ENCODE assay signal across 25 cellular contexts in genomic region chr15:83658406-83658805, GRCh38. TPM values are rescaled to one million over a fixed set of nuclear protein-coding genes. Genes with fewer than 3 reads are reported as not detected.
DNase-seq lines count a peak whose midpoint lies in the region; ATAC-seq and TF ChIP-seq lines count a peak whose summit lies in the region.
"Had no signal": no experiment of that assay in that cellular context is flagged by ENCODE, and none has a peak within 500 bp of the region (broad histone marks: within the 10 kb centered on the region; RNA-seq: fewer than 3 reads in every experiment).

No MANE protein-coding gene starts in this region.

- peaks cover 37% of the 10 kb centered on the region for H3K4me1 ChIP-seq in muscle layer of colon (ENCODE audit: insufficient read depth, low read length)
- H3K4me1 ChIP-seq in stomach: peaks cover 11 to 52% (median 42%) of the 10 kb centered on the region in 4 donors

- WGBS in stomach, 5 donors: 56 to 76% (median 67%) methylated on average over 3 of the region's 3 CpGs

- H3K27ac Mint-ChIP-seq in activated T-cell treated with anti-CD3 and anti-CD28 coated beads, Interleukin-2, amount 50 U/mL, for 72 hours: no peak overlapping the region
- H3K27ac Mint-ChIP-seq: activated CD4-positive, alpha-beta memory T cell treated with anti-CD3 and anti-CD28 coated beads for 36 hours; B cell; CD8-positive, alpha-beta memory T cell; immature natural killer cell; stimulated activated naive B cell treated with anti-CD40 and anti-IgM and Interleukin-4, amounts not matched to agents 10 μg/mL and 1 μg/mL and 100 μg/mL, for 72 hours had no signal

- H3K27me3 ChIP-seq in muscle layer of colon (ENCODE audit: control insufficient read depth in 1 of 2, insufficient read depth in 2 of 2, low read length in 2 of 2) (no peaks in the 10 kb centered on the region), stomach (peaks cover 0 to 21% (median 13%) of the 10 kb centered on the region in 3 donors)
- H3K27me3 ChIP-seq: pancreas, vagina had no signal

- no peak overlapping the region for H3K4me3 Mint-ChIP-seq in activated T-cell treated with anti-CD3 and anti-CD28 coated beads, Interleukin-2, amount 50 U/mL, for 72 hours
- H3K4me3 Mint-ChIP-seq: activated CD4-positive, alpha-beta memory T cell treated with anti-CD3 and anti-CD28 coated beads for 36 hours; B cell; CD8-positive, alpha-beta memory T cell; immature natural killer cell; stimulated activated naive B cell treated with anti-CD40 and anti-IgM and Interleukin-4, amounts not matched to agents 10 μg/mL and 1 μg/mL and 100 μg/mL, for 72 hours had no signal

- CTCF ChIA-PET in RWPE1 (lab: Yijun Ruan, JAX): interaction anchor here (0.6 kb wide), 1 partner anchor 434 kb away, joined by 3 read pairs; no protein-coding TSS in a partner anchor

- TF ChIP-seq EP300 in stomach (IDR thresholded peaks at IDR 0.05): no peak

- peak; percentile 68 for ATAC-seq in Right ventricle myocardium inferior
- ATAC-seq in activated T-cell treated with anti-CD3 and anti-CD28 coated beads, Interleukin-2, amount 50 U/mL, for 72 hours (replicated peaks in 1 of 2): no peak
- ATAC-seq: GM12878; stimulated activated naive B cell treated with anti-CD40 and anti-IgM and Interleukin-4, amounts not matched to agents 10 μg/mL and 1 μg/mL and 100 μg/mL, for 72 hours had no signal

- peaks cover 20% of the 10 kb centered on the region for H3K27me3 Mint-ChIP-seq in activated T-cell treated with anti-CD3 and anti-CD28 coated beads, Interleukin-2, amount 50 U/mL, for 72 hours (ENCODE audit: low read depth)

- H3K9me3 ChIP-seq in muscle layer of colon (ENCODE audit: low read length): no peaks in the 10 kb centered on the region
- H3K9me3 ChIP-seq in stomach: no peaks in the 10 kb centered on the region
- H3K9me3 ChIP-seq: pancreas, vagina had no signal

- peak; percentile 12 for DNase-seq in LHCN-M2 (ENCODE audit: low read depth)
- DNase-seq in Right ventricle myocardium inferior (ENCODE audit: missing footprints): peak; percentile 66
- DNase-seq in stomach: no peak
- DNase-seq in activated effector memory CD4-positive, alpha-beta T cell treated with anti-CD3 and anti-CD28 coated beads, Interleukin-2, amount 50 U/mL, for 16 hours: no peak
- DNase-seq in activated CD4-positive, CD25-positive, alpha-beta regulatory T cell (lab: John Stamatoyannopoulos, UW): no peak
- DNase-seq in RWPE1 (ENCODE audit: low spot score): no peak
- no peak for DNase-seq in activated T-cell treated with anti-CD3 and anti-CD28 coated beads, Interleukin-2, amount 50 U/mL, for 72 hours
- DNase-seq: activated CD4-positive, alpha-beta memory T cell treated with anti-CD3 and anti-CD28 coated beads for 36 hours; activated naive CD4-positive, alpha-beta T cell treated with anti-CD3 and anti-CD28 coated beads, Interleukin-2, amount 50 U/mL, for 16 hours; amygdala; CD8-positive, alpha-beta memory T cell; DMS 273 treated with DMSO at 0.1 percent for 48 hours; immature natural killer cell; NCI-H1048; NCI-H1694; NCI-H446 treated with DMSO at 0.1 percent for 48 hours; NCI-H774; pancreas; stimulated activated naive B cell treated with anti-CD40 and anti-IgM and Interleukin-4, amounts not matched to agents 10 μg/mL and 1 μg/mL and 100 μg/mL, for 72 hours had no signal

- TF ChIP-seq POLR2A in stomach (IDR thresholded peaks at IDR 0.05): no peak

- no peaks in the 10 kb centered on the region for H3K36me3 Mint-ChIP-seq in activated T-cell treated with anti-CD3 and anti-CD28 coated beads, Interleukin-2, amount 50 U/mL, for 72 hours (ENCODE audit: insufficient read depth in 2 of 2)
- H3K36me3 Mint-ChIP-seq: activated CD4-positive, alpha-beta memory T cell treated with anti-CD3 and anti-CD28 coated beads for 36 hours; CD8-positive, alpha-beta memory T cell; immature natural killer cell; stimulated activated naive B cell treated with anti-CD40 and anti-IgM and Interleukin-4, amounts not matched to agents 10 μg/mL and 1 μg/mL and 100 μg/mL, for 72 hours had no signal

- H3K4me1 Mint-ChIP-seq in activated T-cell treated with anti-CD3 and anti-CD28 coated beads, Interleukin-2, amount 50 U/mL, for 72 hours (ENCODE audit: low read depth): no peaks in the 10 kb centered on the region
- H3K4me1 Mint-ChIP-seq: B cell; CD8-positive, alpha-beta memory T cell; immature natural killer cell; stimulated activated naive B cell treated with anti-CD40 and anti-IgM and Interleukin-4, amounts not matched to agents 10 μg/mL and 1 μg/mL and 100 μg/mL, for 72 hours had no signal

- peak overlapping the region; percentile 41 for H3K27ac ChIP-seq in muscle layer of colon (ENCODE audit: low read depth, low read length)
- peak overlapping the region in 4 of 5 donors; percentile 9 to 70 (median 52) for H3K27ac ChIP-seq in stomach
- no peak overlapping the region for H3K27ac ChIP-seq in RWPE1
- H3K27ac ChIP-seq: vagina had no signal

- H3K36me3 ChIP-seq in muscle layer of colon (ENCODE audit: insufficient read depth, low read length): peaks cover 23% of the 10 kb centered on the region
- no peaks in the 10 kb centered on the region for H3K36me3 ChIP-seq in stomach
- H3K36me3 ChIP-seq: pancreas, vagina had no signal

- H3K4me3 ChIP-seq in muscle layer of colon (ENCODE audit: low read depth in 1 of 2, low read length in 2 of 2) (peak overlapping the region in 1 of 2 donors; percentile 9), stomach (no peak overlapping the region)
- H3K4me3 ChIP-seq: GM12878, pancreas, vagina had no signal

- POLR2A ChIA-PET in RWPE1 (lab: Yijun Ruan, JAX; ENCODE audit: low non-redundant PET): no interaction called here

- no peak for TF ChIP-seq CTCF in stomach (IDR thresholded peaks at IDR 0.05)
- no peak for TF ChIP-seq CTCF in RWPE1 (conservative IDR thresholded peaks at IDR 0.05; ENCODE audit: low read depth)

- H3K9ac ChIP-seq in muscle layer of colon (ENCODE audit: low read length): peak overlapping the region; percentile 2

- H3K9me3 Mint-ChIP-seq in activated T-cell treated with anti-CD3 and anti-CD28 coated beads, Interleukin-2, amount 50 U/mL, for 72 hours: no peaks in the 10 kb centered on the region

- intact Hi-C loops in Right ventricle myocardium inferior (cut with DNase I): loop anchor here (2.0 to 10.0 kb wide), 4 partner anchors 40 to 376 kb away; no protein-coding TSS in a partner anchor
- intact Hi-C loops in stomach (cut with DNase I; ENCODE audit: low total_unique reads): no loop called here

RNA-seq across cellular contexts. Expression of gene ADAMTSL3, which starts 4.5 kb away (rescaled TPM):
- total RNA-seq in LHCN-M2 (2014; rRNA removed) (under 0.01 and 0.06 TPM in 2 replicates), Right ventricle myocardium inferior (11.5 TPM), stomach (10 to 100 TPM in 2 of 5 donors, 1 to 10 TPM in 3; 4.3 to 54.9 (median 8.0) TPM)
- 0.40 TPM for polyA plus RNA-seq in LHCN-M2 (2012)
- 1 to 10 TPM; 1.1 to 2.6 (median 1.5) TPM for polyA plus RNA-seq in stomach
- under 1 TPM in 1 of 2 donors, not detected in 1; 0.12 TPM for total RNA-seq in activated T-cell treated with anti-CD3 and anti-CD28 coated beads, Interleukin-2, amount 50 U/mL, for 72 hours
- total RNA-seq: activated CD4-positive, alpha-beta memory T cell treated with anti-CD3 and anti-CD28 coated beads for 36 hours; B cell; CD8-positive, alpha-beta memory T cell; HT-29; T-helper 1 cell treated with Interleukin-12 subunit alpha and Interleukin-12 subunit beta and Interleukin-4 antibody, amounts not matched to agents 30 ng/mL and 1 ng/mL, for 36 hours had no signal
- polyA plus RNA-seq: CD8-positive, alpha-beta memory T cell; immature natural killer cell had no signal

Comparison
In these comparisons a context has a peak if more than half of its experiments do, and no peak if none do; other contexts are left out.
1. DNase-seq: peak in LHCN-M2 (single experiment) and Right ventricle myocardium inferior (single experiment); none in stomach (single experiment), activated effector memory CD4-positive, alpha-beta T cell treated with anti-CD3 and anti-CD28 coated beads, Interleukin-2, amount 50 U/mL, for 16 hours (single experiment), activated CD4-positive, CD25-positive, alpha-beta regulatory T cell (0 of 4), RWPE1 (single experiment) and activated T-cell treated with anti-CD3 and anti-CD28 coated beads, Interleukin-2, amount 50 U/mL, for 72 hours (0 of 2).